ENCODE assay signal across 1 cellular context in the genomic region with DNA sequence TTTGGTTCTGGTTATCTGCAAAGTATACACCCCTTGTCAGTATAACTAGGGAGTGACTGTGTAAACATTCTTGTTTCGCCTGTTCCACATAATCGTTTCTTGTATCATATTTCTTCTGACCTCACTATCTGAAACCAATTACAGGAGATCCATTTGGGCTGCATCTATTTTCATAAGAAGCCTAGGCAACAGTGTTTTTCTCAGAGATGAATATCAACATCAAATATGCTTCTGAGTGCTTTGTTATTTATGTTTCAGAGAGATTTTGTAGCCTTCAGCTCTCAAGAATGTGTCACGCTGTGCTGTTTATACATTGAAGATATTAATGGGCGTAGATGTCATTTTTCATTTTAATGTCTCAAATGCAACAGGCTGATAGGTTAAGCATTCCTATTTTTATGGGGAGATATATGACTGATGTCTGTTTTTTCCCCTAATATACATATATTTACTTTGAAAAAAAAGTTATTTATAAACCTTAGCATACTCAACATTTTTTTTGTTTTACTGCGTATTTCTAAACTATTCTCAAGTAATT.
A peak's percentile ranks its signal among the peaks of the same experiment; 100 is the strongest.
TF ChIP-seq lines count a peak whose summit lies in the region.

No MANE protein-coding gene starts in this region.

TF ChIP-seq in HEK293, 187 proteins besides CTCF, POLR2A, EP300 and RAD21 (continued from another document):
- TF ChIP-seq, protein P1, sequence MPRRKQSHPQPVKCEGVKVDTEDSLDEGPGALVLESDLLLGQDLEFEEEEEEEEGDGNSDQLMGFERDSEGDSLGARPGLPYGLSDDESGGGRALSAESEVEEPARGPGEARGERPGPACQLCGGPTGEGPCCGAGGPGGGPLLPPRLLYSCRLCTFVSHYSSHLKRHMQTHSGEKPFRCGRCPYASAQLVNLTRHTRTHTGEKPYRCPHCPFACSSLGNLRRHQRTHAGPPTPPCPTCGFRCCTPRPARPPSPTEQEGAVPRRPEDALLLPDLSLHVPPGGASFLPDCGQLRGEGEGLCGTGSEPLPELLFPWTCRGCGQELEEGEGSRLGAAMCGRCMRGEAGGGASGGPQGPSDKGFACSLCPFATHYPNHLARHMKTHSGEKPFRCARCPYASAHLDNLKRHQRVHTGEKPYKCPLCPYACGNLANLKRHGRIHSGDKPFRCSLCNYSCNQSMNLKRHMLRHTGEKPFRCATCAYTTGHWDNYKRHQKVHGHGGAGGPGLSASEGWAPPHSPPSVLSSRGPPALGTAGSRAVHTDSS (tag by site-specific recombination; IDR thresholded peaks at IDR 0.05), result peak; percentile 69
- TF ChIP-seq ZNF16 (tag by site-specific recombination; IDR thresholded peaks at IDR 0.05; ENCODE audit: low read depth) (no peak), HOXC10 (CRISPR knock-in tag; IDR thresholded peaks at IDR 0.05) (no peak), ZNF785 (tag by site-specific recombination; IDR thresholded peaks at IDR 0.05) (no peak), MZF1 (tag by site-specific recombination; IDR thresholded peaks at IDR 0.05; ENCODE audit: borderline replicate concordance) (peak; percentile 64; the same call in 1 of the 2 replicates), ZFHX2 (tag by site-specific recombination; conservative IDR thresholded peaks at IDR 0.05) (no peak), OSR2 (tag by site-specific recombination; IDR thresholded peaks at IDR 0.05) (peak; percentile 97), ZNF19 (tag by site-specific recombination; IDR thresholded peaks at IDR 0.05; ENCODE audit: low read depth) (0 out of 2 replicates have a peak, but pooled peaks have one; percentile 18), ZNF366 (tag by site-specific recombination; conservative IDR thresholded peaks at IDR 0.05) (peak; percentile 95), FEZF1 (tag by site-specific recombination; IDR thresholded peaks at IDR 0.05) (peak; percentile 94), IKZF3 (tag by site-specific recombination; IDR thresholded peaks at IDR 0.05) (peak; percentile 95), ZNF843 (tag by site-specific recombination; IDR thresholded peaks at IDR 0.05) (peak; percentile 97), KLF10 (tag by site-specific recombination; IDR thresholded peaks at IDR 0.05) (peak; percentile 88), ZNF211 (tag by site-specific recombination; IDR thresholded peaks at IDR 0.05; ENCODE audit: low read depth) (no peak), ZBTB20 (tag by site-specific recombination; IDR thresholded peaks at IDR 0.05) (peak; percentile 82; the same call in 1 of the 2 replicates), GLI2 (tag by site-specific recombination; IDR thresholded peaks at IDR 0.05; ENCODE audit: borderline replicate concordance, low read depth) (peak; percentile 96), MYNN (tag by site-specific recombination; IDR thresholded peaks at IDR 0.05; ENCODE audit: borderline replicate concordance) (no peak), ZNF404 (tag by site-specific recombination; IDR thresholded peaks at IDR 0.05) (no peak), ZNF324 (tag by site-specific recombination; IDR thresholded peaks at IDR 0.05) (peak; percentile 72; the same call in 1 of the 2 replicates), ZBTB8A (tag by site-specific recombination; IDR thresholded peaks at IDR 0.05) (peak; percentile 87), ZBTB1 (tag by site-specific recombination; IDR thresholded peaks at IDR 0.05) (no peak), WT1 (tag by site-specific recombination; IDR thresholded peaks at IDR 0.05) (peak; percentile 99), ZNF132 (tag by site-specific recombination; IDR thresholded peaks at IDR 0.05; ENCODE audit: borderline replicate concordance) (no peak), ZBTB21 (tag by site-specific recombination; IDR thresholded peaks at IDR 0.05) (peak; percentile 71; the same call in 1 of the 2 replicates), HOXA7 (CRISPR knock-in tag; IDR thresholded peaks at IDR 0.05; ENCODE audit: borderline replicate concordance) (no peak), KLF16 (tag by site-specific recombination; IDR thresholded peaks at IDR 0.05) (0 out of 2 replicates have a peak, but pooled peaks have one; percentile 62), ZFP41 (tag by site-specific recombination; IDR thresholded peaks at IDR 0.05; ENCODE audit: borderline replicate concordance) (no peak), ZNF621 (tag by site-specific recombination; IDR thresholded peaks at IDR 0.05) (no peak), ZSCAN30 (tag by site-specific recombination; IDR thresholded peaks at IDR 0.05) (peak; percentile 88; the same call in 1 of the 2 replicates), ZNF549 (tag by site-specific recombination; IDR thresholded peaks at IDR 0.05) (no peak), ZNF202 (tag by site-specific recombination; IDR thresholded peaks at IDR 0.05; ENCODE audit: borderline replicate concordance) (no peak), ZNF138 (tag by site-specific recombination; IDR thresholded peaks at IDR 0.05; ENCODE audit: borderline replicate concordance) (no peak), ZNF670 (tag by site-specific recombination; IDR thresholded peaks at IDR 0.05; ENCODE audit: low read depth) (no peak)
- TF ChIP-seq, protein P2, sequence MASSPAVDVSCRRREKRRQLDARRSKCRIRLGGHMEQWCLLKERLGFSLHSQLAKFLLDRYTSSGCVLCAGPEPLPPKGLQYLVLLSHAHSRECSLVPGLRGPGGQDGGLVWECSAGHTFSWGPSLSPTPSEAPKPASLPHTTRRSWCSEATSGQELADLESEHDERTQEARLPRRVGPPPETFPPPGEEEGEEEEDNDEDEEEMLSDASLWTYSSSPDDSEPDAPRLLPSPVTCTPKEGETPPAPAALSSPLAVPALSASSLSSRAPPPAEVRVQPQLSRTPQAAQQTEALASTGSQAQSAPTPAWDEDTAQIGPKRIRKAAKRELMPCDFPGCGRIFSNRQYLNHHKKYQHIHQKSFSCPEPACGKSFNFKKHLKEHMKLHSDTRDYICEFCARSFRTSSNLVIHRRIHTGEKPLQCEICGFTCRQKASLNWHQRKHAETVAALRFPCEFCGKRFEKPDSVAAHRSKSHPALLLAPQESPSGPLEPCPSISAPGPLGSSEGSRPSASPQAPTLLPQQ (tag by site-specific recombination; IDR thresholded peaks at IDR 0.05), result peak; percentile 67
- TF ChIP-seq, protein P3, sequence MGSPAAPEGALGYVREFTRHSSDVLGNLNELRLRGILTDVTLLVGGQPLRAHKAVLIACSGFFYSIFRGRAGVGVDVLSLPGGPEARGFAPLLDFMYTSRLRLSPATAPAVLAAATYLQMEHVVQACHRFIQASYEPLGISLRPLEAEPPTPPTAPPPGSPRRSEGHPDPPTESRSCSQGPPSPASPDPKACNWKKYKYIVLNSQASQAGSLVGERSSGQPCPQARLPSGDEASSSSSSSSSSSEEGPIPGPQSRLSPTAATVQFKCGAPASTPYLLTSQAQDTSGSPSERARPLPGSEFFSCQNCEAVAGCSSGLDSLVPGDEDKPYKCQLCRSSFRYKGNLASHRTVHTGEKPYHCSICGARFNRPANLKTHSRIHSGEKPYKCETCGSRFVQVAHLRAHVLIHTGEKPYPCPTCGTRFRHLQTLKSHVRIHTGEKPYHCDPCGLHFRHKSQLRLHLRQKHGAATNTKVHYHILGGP (tag by site-specific recombination; IDR thresholded peaks at IDR 0.05), result peak; percentile 88
- TF ChIP-seq, protein P4, sequence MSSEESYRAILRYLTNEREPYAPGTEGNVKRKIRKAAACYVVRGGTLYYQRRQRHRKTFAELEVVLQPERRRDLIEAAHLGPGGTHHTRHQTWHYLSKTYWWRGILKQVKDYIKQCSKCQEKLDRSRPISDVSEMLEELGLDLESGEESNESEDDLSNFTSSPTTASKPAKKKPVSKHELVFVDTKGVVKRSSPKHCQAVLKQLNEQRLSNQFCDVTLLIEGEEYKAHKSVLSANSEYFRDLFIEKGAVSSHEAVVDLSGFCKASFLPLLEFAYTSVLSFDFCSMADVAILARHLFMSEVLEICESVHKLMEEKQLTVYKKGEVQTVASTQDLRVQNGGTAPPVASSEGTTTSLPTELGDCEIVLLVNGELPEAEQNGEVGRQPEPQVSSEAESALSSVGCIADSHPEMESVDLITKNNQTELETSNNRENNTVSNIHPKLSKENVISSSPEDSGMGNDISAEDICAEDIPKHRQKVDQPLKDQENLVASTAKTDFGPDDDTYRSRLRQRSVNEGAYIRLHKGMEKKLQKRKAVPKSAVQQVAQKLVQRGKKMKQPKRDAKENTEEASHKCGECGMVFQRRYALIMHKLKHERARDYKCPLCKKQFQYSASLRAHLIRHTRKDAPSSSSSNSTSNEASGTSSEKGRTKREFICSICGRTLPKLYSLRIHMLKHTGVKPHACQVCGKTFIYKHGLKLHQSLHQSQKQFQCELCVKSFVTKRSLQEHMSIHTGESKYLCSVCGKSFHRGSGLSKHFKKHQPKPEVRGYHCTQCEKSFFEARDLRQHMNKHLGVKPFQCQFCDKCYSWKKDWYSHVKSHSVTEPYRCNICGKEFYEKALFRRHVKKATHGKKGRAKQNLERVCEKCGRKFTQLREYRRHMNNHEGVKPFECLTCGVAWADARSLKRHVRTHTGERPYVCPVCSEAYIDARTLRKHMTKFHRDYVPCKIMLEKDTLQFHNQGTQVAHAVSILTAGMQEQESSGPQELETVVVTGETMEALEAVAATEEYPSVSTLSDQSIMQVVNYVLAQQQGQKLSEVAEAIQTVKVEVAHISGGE (tag by site-specific recombination; conservative IDR thresholded peaks at IDR 0.05; ENCODE audit: low read depth), result no peak
- TF ChIP-seq, protein P5, sequence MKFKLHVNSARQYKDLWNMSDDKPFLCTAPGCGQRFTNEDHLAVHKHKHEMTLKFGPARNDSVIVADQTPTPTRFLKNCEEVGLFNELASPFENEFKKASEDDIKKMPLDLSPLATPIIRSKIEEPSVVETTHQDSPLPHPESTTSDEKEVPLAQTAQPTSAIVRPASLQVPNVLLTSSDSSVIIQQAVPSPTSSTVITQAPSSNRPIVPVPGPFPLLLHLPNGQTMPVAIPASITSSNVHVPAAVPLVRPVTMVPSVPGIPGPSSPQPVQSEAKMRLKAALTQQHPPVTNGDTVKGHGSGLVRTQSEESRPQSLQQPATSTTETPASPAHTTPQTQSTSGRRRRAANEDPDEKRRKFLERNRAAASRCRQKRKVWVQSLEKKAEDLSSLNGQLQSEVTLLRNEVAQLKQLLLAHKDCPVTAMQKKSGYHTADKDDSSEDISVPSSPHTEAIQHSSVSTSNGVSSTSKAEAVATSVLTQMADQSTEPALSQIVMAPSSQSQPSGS (tag by site-specific recombination; IDR thresholded peaks at IDR 0.05; ENCODE audit: low read depth), result peak; percentile 66; the same call in 1 of the 2 replicates
- TF ChIP-seq, protein P6, sequence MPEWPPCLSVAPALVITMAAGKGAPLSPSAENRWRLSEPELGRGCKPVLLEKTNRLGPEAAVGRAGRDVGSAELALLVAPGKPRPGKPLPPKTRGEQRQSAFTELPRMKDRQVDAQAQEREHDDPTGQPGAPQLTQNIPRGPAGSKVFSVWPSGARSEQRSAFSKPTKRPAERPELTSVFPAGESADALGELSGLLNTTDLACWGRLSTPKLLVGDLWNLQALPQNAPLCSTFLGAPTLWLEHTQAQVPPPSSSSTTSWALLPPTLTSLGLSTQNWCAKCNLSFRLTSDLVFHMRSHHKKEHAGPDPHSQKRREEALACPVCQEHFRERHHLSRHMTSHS (tag by site-specific recombination; IDR thresholded peaks at IDR 0.05), result peak; percentile 81; the same call in 1 of the 2 replicates
- TF ChIP-seq, protein P7, sequence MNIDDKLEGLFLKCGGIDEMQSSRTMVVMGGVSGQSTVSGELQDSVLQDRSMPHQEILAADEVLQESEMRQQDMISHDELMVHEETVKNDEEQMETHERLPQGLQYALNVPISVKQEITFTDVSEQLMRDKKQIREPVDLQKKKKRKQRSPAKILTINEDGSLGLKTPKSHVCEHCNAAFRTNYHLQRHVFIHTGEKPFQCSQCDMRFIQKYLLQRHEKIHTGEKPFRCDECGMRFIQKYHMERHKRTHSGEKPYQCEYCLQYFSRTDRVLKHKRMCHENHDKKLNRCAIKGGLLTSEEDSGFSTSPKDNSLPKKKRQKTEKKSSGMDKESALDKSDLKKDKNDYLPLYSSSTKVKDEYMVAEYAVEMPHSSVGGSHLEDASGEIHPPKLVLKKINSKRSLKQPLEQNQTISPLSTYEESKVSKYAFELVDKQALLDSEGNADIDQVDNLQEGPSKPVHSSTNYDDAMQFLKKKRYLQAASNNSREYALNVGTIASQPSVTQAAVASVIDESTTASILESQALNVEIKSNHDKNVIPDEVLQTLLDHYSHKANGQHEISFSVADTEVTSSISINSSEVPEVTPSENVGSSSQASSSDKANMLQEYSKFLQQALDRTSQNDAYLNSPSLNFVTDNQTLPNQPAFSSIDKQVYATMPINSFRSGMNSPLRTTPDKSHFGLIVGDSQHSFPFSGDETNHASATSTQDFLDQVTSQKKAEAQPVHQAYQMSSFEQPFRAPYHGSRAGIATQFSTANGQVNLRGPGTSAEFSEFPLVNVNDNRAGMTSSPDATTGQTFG (tag by site-specific recombination; IDR thresholded peaks at IDR 0.05; ENCODE audit: borderline replicate concordance), result no peak
- TF ChIP-seq, protein P8, sequence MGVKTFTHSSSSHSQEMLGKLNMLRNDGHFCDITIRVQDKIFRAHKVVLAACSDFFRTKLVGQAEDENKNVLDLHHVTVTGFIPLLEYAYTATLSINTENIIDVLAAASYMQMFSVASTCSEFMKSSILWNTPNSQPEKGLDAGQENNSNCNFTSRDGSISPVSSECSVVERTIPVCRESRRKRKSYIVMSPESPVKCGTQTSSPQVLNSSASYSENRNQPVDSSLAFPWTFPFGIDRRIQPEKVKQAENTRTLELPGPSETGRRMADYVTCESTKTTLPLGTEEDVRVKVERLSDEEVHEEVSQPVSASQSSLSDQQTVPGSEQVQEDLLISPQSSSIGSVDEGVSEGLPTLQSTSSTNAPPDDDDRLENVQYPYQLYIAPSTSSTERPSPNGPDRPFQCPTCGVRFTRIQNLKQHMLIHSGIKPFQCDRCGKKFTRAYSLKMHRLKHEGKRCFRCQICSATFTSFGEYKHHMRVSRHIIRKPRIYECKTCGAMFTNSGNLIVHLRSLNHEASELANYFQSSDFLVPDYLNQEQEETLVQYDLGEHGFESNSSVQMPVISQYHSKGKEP (tag by site-specific recombination; IDR thresholded peaks at IDR 0.05), result peak; percentile 94
- TF ChIP-seq, protein P9, sequence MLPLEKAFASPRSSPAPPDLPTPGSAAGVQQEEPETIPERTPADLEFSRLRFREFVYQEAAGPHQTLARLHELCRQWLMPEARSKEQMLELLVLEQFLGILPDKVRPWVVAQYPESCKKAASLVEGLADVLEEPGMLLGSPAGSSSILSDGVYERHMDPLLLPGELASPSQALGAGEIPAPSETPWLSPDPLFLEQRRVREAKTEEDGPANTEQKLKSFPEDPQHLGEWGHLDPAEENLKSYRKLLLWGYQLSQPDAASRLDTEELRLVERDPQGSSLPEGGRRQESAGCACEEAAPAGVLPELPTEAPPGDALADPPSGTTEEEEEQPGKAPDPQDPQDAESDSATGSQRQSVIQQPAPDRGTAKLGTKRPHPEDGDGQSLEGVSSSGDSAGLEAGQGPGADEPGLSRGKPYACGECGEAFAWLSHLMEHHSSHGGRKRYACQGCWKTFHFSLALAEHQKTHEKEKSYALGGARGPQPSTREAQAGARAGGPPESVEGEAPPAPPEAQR (tag by site-specific recombination; IDR thresholded peaks at IDR 0.05), result peak; percentile 83
